ENCODE assay signal across 21 cellular contexts in the genomic region with DNA sequence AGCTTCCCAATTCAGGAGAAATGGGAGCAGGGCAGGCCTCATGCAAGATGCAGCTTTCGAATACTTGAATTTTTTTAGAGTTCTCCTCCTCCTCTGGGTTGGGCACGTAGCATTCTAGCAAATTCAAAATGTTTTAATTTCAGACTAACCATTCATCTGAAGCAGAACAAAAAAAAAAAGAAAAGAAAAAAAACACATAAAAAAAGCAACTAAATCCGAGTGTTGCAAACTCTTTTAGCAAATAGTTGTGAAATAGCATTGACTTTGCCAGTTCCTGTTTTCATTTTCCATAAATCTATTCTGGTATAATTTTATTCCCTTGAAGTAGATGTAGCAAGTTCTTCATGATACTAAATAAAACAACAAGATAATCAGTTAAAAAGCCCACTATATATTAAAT.
DNase-seq lines count a peak whose midpoint lies in the region; ATAC-seq, FAIRE-seq and TF ChIP-seq lines count a peak whose summit lies in the region.
"Had no signal": no experiment of that assay in that cellular context is flagged by ENCODE, and none has a peak within 500 bp of the region (broad histone marks: within the 10 kb centered on the region; RNA-seq: fewer than 3 reads in every experiment).

No MANE protein-coding gene starts in this region.

- DNase-seq in SIG-M5 treated with dmso at 0.1 percent for 504 hours (lab: John Stamatoyannopoulos, UW; ENCODE audit: unreplicated experiment): peak; percentile 77
- DNase-seq in SIG-M5 (lab: John Stamatoyannopoulos, UW): no peak
- peak; percentile 79 for DNase-seq in adipocyte (ENCODE audit: low read depth)
- no peak for DNase-seq in keratinocyte (ENCODE audit: low read depth, low spot score)
- no peak for DNase-seq in vagina (ENCODE audit: extremely low spot score in 2 of 2)
- DNase-seq in NCI-H1417 (lab: John Stamatoyannopoulos, UW): no peak
- no peak for DNase-seq in stimulated activated naive CD8-positive, alpha-beta T cell treated with anti-CD3 and anti-CD28 coated beads, Interleukin-15, Interleukin-2, amounts not matched to agents 100 U/mL and 50 U/mL, for 24 hours
- DNase-seq in activated CD4-positive, alpha-beta memory T cell treated with anti-CD3 and anti-CD28 coated beads, Interleukin-2, amount 10 ng/mL, durations not matched to agents 7 days and 5 days: no peak
- DNase-seq: activated B cell treated with CpG ODN at 0.5 μM for 24 hours; CD4-positive, CD25-positive, alpha-beta regulatory T cell; DMS53; HFFc6; islet precursor cell; midbrain; NCI-H1048; NCI-H748 treated with DMSO at 0.1 percent for 48 hours; stimulated activated CD4-positive, alpha-beta T cell treated with anti-CD3 and anti-CD28 coated beads, Interleukin-1b, Interleukin-23, amount 100 ng/mL, for 48 hours had no signal

- H2AFZ ChIP-seq in keratinocyte (ENCODE audit: control insufficient read depth, low read length): no peak overlapping the region

- H3K27me3 ChIP-seq in adipocyte (replicated peaks; ENCODE audit: control insufficient read depth, insufficient read depth, low read length) (no peaks in the 10 kb centered on the region), keratinocyte (ENCODE audit: control insufficient read depth, extremely low read depth, insufficient read depth, low read length) (no peaks in the 10 kb centered on the region), vagina (no peaks in the 10 kb centered on the region)

- no peak for TF ChIP-seq CTCF in keratinocyte (optimal IDR thresholded peaks at IDR 0.05 in 1 of 3, IDR thresholded peaks at IDR 0.05 in 1 of 3, conservative IDR thresholded peaks at IDR 0.05 in 1 of 3; ENCODE audit: extremely low read depth in 1 of 3, insufficient read depth in 2 of 3, low read length in 3 of 3)
- TF ChIP-seq CTCF in vagina (IDR thresholded peaks at IDR 0.05): no peak

- no peaks in the 10 kb centered on the region for H3K79me2 ChIP-seq in keratinocyte (ENCODE audit: control insufficient read depth, insufficient read depth, low read length)

- H3K36me3 ChIP-seq in adipocyte (ENCODE audit: control insufficient read depth, insufficient read depth, low read length, severe bottlenecking) (no peaks in the 10 kb centered on the region), keratinocyte (ENCODE audit: control insufficient read depth in 2 of 2, extremely low read depth in 1 of 2, insufficient read depth in 2 of 2, low read length in 2 of 2) (no peaks in the 10 kb centered on the region), vagina (no peaks in the 10 kb centered on the region)

- H3K4me1 Mint-ChIP-seq in activated CD4-positive, alpha-beta memory T cell treated with anti-CD3 and anti-CD28 coated beads, Interleukin-2, amount 10 ng/mL, durations not matched to agents 7 days and 5 days: no peaks in the 10 kb centered on the region
- H3K4me1 Mint-ChIP-seq: activated B cell treated with CpG ODN at 0.5 μM for 24 hours; CD4-positive, CD25-positive, alpha-beta regulatory T cell; IgD-negative memory B cell had no signal

- H3K27ac Mint-ChIP-seq in activated CD4-positive, alpha-beta memory T cell treated with anti-CD3 and anti-CD28 coated beads, Interleukin-2, amount 10 ng/mL, durations not matched to agents 7 days and 5 days: no peak overlapping the region
- H3K27ac Mint-ChIP-seq: activated B cell treated with CpG ODN at 0.5 μM for 24 hours; activated T-helper 2 cell treated with anti-CD3 and anti-CD28 coated beads, Interferon-gamma antibody, Interleukin-2, Interleukin-4, amounts not matched to agents 10 μg/mL and 5 μg/mL and 100 μg/mL, durations not matched to agents 14 hours and 24 hours and 36 hours; CD4-positive, CD25-positive, alpha-beta regulatory T cell; HFFc6; IgD-negative memory B cell had no signal

- ATAC-seq in stimulated activated naive CD8-positive, alpha-beta T cell treated with anti-CD3 and anti-CD28 coated beads, Interleukin-15, Interleukin-2, amounts not matched to agents 100 U/mL and 50 U/mL, for 24 hours: no peak

- CTCF ChIA-PET in activated CD4-positive, alpha-beta memory T cell treated with anti-CD3 and anti-CD28 coated beads, Interleukin-2, amount 10 ng/mL, durations not matched to agents 7 days and 5 days (lab: Charles Lee): no interaction called here

- no peaks in the 10 kb centered on the region for H4K20me1 ChIP-seq in keratinocyte (ENCODE audit: control insufficient read depth, extremely low read depth, insufficient read depth, low read length)

- H3K4me2 ChIP-seq in keratinocyte (ENCODE audit: control insufficient read depth, extremely low read depth, insufficient read depth, low read depth, low read length): peak overlapping the region; percentile 37

- H3K9ac ChIP-seq in adipocyte (ENCODE audit: low read length) (peak overlapping the region; percentile 83), keratinocyte (ENCODE audit: control insufficient read depth, extremely low read depth, insufficient read depth, low read length) (no peak overlapping the region)

- dilution Hi-C loops in keratinocyte (cut with MboI; ENCODE audit: extremely low pct_ligation_motif_present, low sequenced_read_pairs): no loop called here

- H3K36me3 Mint-ChIP-seq in activated CD4-positive, alpha-beta memory T cell treated with anti-CD3 and anti-CD28 coated beads, Interleukin-2, amount 10 ng/mL, durations not matched to agents 7 days and 5 days (ENCODE audit: low read depth): no peaks in the 10 kb centered on the region
- H3K36me3 Mint-ChIP-seq: CD4-positive, CD25-positive, alpha-beta regulatory T cell had no signal

- no peaks in the 10 kb centered on the region for H3K27me3 Mint-ChIP-seq in activated CD4-positive, alpha-beta memory T cell treated with anti-CD3 and anti-CD28 coated beads, Interleukin-2, amount 10 ng/mL, durations not matched to agents 7 days and 5 days
- H3K27me3 Mint-ChIP-seq: activated B cell treated with CpG ODN at 0.5 μM for 24 hours; CD4-positive, CD25-positive, alpha-beta regulatory T cell; IgD-negative memory B cell had no signal

- intact Hi-C loops in vagina (cut with DNase I): no loop called here

- H3K4me3 ChIP-seq in adipocyte (ENCODE audit: low read length) (peak overlapping the region; percentile 72), keratinocyte (ENCODE audit: control insufficient read depth in 2 of 3, extremely low read depth in 1 of 3, insufficient read depth in 2 of 3, low read depth in 1 of 3, low read length in 3 of 3) (no peak overlapping the region), vagina (no peak overlapping the region)

- peaks cover 20% of the 10 kb centered on the region for H3K4me1 ChIP-seq in adipocyte (ENCODE audit: control insufficient read depth, insufficient read depth, low read length)
- H3K4me1 ChIP-seq in keratinocyte (ENCODE audit: control insufficient read depth, extremely low read depth, insufficient read depth, low read length): peaks cover 10% of the 10 kb centered on the region
- H3K4me1 ChIP-seq in vagina: peaks cover 17% of the 10 kb centered on the region

- peaks cover 2% of the 10 kb centered on the region for H3K9me3 Mint-ChIP-seq in activated CD4-positive, alpha-beta memory T cell treated with anti-CD3 and anti-CD28 coated beads, Interleukin-2, amount 10 ng/mL, durations not matched to agents 7 days and 5 days
- H3K9me3 Mint-ChIP-seq: activated B cell treated with CpG ODN at 0.5 μM for 24 hours, HFFc6 had no signal

- H3K4me3 Mint-ChIP-seq in activated CD4-positive, alpha-beta memory T cell treated with anti-CD3 and anti-CD28 coated beads, Interleukin-2, amount 10 ng/mL, durations not matched to agents 7 days and 5 days: no peak overlapping the region
- H3K4me3 Mint-ChIP-seq: activated B cell treated with CpG ODN at 0.5 μM for 24 hours; CD4-positive, CD25-positive, alpha-beta regulatory T cell; HFFc6; IgD-negative memory B cell had no signal

- H3K27ac ChIP-seq in keratinocyte (ENCODE audit: control insufficient read depth, insufficient read depth, low read length): no peak overlapping the region
- H3K27ac ChIP-seq in vagina: peak overlapping the region; percentile 47
- H3K27ac ChIP-seq: 22Rv1 had no signal

- H3K9me3 ChIP-seq in adipocyte (ENCODE audit: control insufficient read depth, low read length): no peaks in the 10 kb centered on the region
- no peaks in the 10 kb centered on the region for H3K9me3 ChIP-seq in keratinocyte (ENCODE audit: control insufficient read depth, low read depth, low read length)
- no peaks in the 10 kb centered on the region for H3K9me3 ChIP-seq in vagina

- H3K9me1 ChIP-seq in keratinocyte (ENCODE audit: control insufficient read depth, extremely low read depth, insufficient read depth, low read length): no peaks in the 10 kb centered on the region

- no peak for TF ChIP-seq POLR2A in vagina (IDR thresholded peaks at IDR 0.05)

- FAIRE-seq in keratinocyte (lab: Jason Lieb, UNC): no peak
- FAIRE-seq: GM18507 had no signal

- POLR2A ChIA-PET in activated CD4-positive, alpha-beta memory T cell treated with anti-CD3 and anti-CD28 coated beads, Interleukin-2, amount 10 ng/mL, durations not matched to agents 7 days and 5 days (lab: Charles Lee): no interaction called here

Comparison
In these comparisons a context has a peak if more than half of its experiments do, and no peak if none do; other contexts are left out.
1. DNase-seq: peak in SIG-M5 treated with dmso at 0.1 percent for 504 hours (single experiment) and adipocyte (single experiment); none in SIG-M5 (single experiment), keratinocyte (single experiment), vagina (0 of 2), NCI-H1417 (0 of 3), stimulated activated naive CD8-positive, alpha-beta T cell treated with anti-CD3 and anti-CD28 coated beads, Interleukin-15, Interleukin-2, amounts not matched to agents 100 U/mL and 50 U/mL, for 24 hours (single experiment) and activated CD4-positive, alpha-beta memory T cell treated with anti-CD3 and anti-CD28 coated beads, Interleukin-2, amount 10 ng/mL, durations not matched to agents 7 days and 5 days (single experiment).